2 cellular contexts compared by ENCODE assay signal in the genomic region with DNA sequence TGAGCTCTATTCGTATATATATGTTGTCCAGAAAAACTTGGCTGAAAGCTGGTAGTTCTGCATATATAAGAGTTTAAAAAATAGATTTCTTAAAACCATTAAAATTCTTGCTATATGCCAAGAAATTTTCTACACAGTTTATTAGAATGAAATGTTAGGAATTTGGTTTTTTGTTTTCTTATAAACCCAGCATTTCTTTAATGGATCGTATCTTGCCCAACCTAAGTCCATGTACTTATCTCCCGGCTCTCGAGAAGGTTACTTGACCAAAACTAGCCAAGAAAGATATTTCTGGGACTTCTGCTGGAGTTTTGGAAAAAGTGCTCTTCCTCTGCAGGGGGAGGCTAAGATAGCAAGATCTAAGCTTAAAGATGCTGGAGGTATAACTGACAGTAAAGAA.
TF ChIP-seq lines count a peak whose summit lies in the region.

No MANE protein-coding gene starts in this region.

TF ChIP-seq in SK-N-SH, 30 proteins besides CTCF, POLR2A, EP300 and RAD21 (continued from another document):
- TF ChIP-seq TEAD4 (IDR thresholded peaks at IDR 0.05; ENCODE audit: borderline replicate concordance, insufficient read depth) = no peak
- TF ChIP-seq, protein P1, sequence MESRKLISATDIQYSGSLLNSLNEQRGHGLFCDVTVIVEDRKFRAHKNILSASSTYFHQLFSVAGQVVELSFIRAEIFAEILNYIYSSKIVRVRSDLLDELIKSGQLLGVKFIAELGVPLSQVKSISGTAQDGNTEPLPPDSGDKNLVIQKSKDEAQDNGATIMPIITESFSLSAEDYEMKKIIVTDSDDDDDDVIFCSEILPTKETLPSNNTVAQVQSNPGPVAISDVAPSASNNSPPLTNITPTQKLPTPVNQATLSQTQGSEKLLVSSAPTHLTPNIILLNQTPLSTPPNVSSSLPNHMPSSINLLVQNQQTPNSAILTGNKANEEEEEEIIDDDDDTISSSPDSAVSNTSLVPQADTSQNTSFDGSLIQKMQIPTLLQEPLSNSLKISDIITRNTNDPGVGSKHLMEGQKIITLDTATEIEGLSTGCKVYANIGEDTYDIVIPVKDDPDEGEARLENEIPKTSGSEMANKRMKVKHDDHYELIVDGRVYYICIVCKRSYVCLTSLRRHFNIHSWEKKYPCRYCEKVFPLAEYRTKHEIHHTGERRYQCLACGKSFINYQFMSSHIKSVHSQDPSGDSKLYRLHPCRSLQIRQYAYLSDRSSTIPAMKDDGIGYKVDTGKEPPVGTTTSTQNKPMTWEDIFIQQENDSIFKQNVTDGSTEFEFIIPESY (IDR thresholded peaks at IDR 0.05; ENCODE audit: borderline replicate concordance, low read depth) = no peak
- TF ChIP-seq YY1 (IDR thresholded peaks at IDR 0.05; ENCODE audit: low read depth) = no peak
- no peak for TF ChIP-seq EZH2phosphoT487 (IDR thresholded peaks at IDR 0.05; ENCODE audit: borderline replicate concordance, low read depth)
- TF ChIP-seq POLR2AphosphoS5 (IDR thresholded peaks at IDR 0.05; ENCODE audit: low read depth, low read length) = no peak
- no peak for TF ChIP-seq USF1 (IDR thresholded peaks at IDR 0.05; ENCODE audit: borderline replicate concordance, low read depth)

TF ChIP-seq in SK-N-SH treated with all-trans-retinoic acid at 6 μM for 48 hours, 23 proteins besides CTCF, POLR2A, EP300 and RAD21 (continued from another document):
- TF ChIP-seq GLIS3 (CRISPR knock-in tag; IDR thresholded peaks at IDR 0.05) (no peak), BACH2 (CRISPR knock-in tag; IDR thresholded peaks at IDR 0.05; ENCODE audit: borderline replicate concordance) (no peak), ISL1 (CRISPR knock-in tag; IDR thresholded peaks at IDR 0.05) (no peak; the same call in 1 of the 2 replicates), ESRRG (CRISPR knock-in tag; IDR thresholded peaks at IDR 0.05) (no peak)
